In genomic region chr1:162213281-162213909, GRCh38 we compare ENCODE assay signal across 12 cellular contexts.
DNase-seq lines count a peak whose midpoint lies in the region; ATAC-seq and TF ChIP-seq lines count a peak whose summit lies in the region.
"Had no signal": no experiment of that assay in that cellular context is flagged by ENCODE, and none has a peak within 500 bp of the region (broad histone marks: within the 10 kb centered on the region; RNA-seq: fewer than 3 reads in every experiment).

No MANE protein-coding gene starts in this region.

- CTCF ChIA-PET in activated CD8-positive, alpha-beta T cell treated with anti-CD3 and anti-CD28 coated beads, Interleukin-2, amount 10 ng/mL, durations not matched to agents 7 days and 5 days (lab: Charles Lee) = no interaction called here

- H3K27ac Mint-ChIP-seq in activated CD8-positive, alpha-beta T cell treated with anti-CD3 and anti-CD28 coated beads, Interleukin-2, amount 10 ng/mL, durations not matched to agents 7 days and 5 days = no peak overlapping the region
- H3K27ac Mint-ChIP-seq: memory B cell had no signal

- H3K27me3 Mint-ChIP-seq in activated CD8-positive, alpha-beta T cell treated with anti-CD3 and anti-CD28 coated beads, Interleukin-2, amount 10 ng/mL, durations not matched to agents 7 days and 5 days (ENCODE audit: low read depth) = peaks cover 5% of the 10 kb centered on the region

- POLR2A ChIA-PET in activated CD8-positive, alpha-beta T cell treated with anti-CD3 and anti-CD28 coated beads, Interleukin-2, amount 10 ng/mL, durations not matched to agents 7 days and 5 days (lab: Charles Lee) = no interaction called here

- H3K4me3 ChIP-seq in fibroblast of lung (replicated peaks in 1 of 4; ENCODE audit: control extremely low read depth in 1 of 4, insufficient read depth in 1 of 4, low read depth in 3 of 4, low read length in 4 of 4) = no peak overlapping the region
- H3K4me3 ChIP-seq in muscle layer of duodenum (ENCODE audit: low read depth in 1 of 2, low read length in 2 of 2) = no peak overlapping the region
- no peak overlapping the region for H3K4me3 ChIP-seq in uterus

- H3K4me2 ChIP-seq in fibroblast of lung (ENCODE audit: extremely low read depth, insufficient read depth, low read length) = no peak overlapping the region

- no peaks in the 10 kb centered on the region for H3K9me3 ChIP-seq in fibroblast of lung (ENCODE audit: control insufficient read depth, insufficient read depth, low read depth, low read length)
- H3K9me3 ChIP-seq in muscle layer of duodenum (ENCODE audit: control insufficient read depth in 1 of 2, low read length in 2 of 2) = no peaks in the 10 kb centered on the region
- H3K9me3 ChIP-seq in uterus = no peaks in the 10 kb centered on the region

- H3K9ac ChIP-seq in fibroblast of lung (ENCODE audit: insufficient read depth, low read length) = no peak overlapping the region

- ATAC-seq in activated CD8-positive, alpha-beta T cell treated with anti-CD3 and anti-CD28 coated beads, Interleukin-2, amount 10 ng/mL, durations not matched to agents 7 days and 5 days = no peak

- H3K4me1 ChIP-seq in fibroblast of lung (ENCODE audit: control insufficient read depth, extremely low read depth, insufficient read depth, low read length) = no peaks in the 10 kb centered on the region
- H3K4me1 ChIP-seq in muscle layer of duodenum (ENCODE audit: control insufficient read depth in 1 of 2, insufficient read depth in 2 of 2, low read length in 2 of 2) = peaks cover 13 to 34% of the 10 kb centered on the region in 2 donors
- H3K4me1 ChIP-seq in uterus = no peaks in the 10 kb centered on the region

- H3K36me3 ChIP-seq in fibroblast of lung (ENCODE audit: control insufficient read depth, insufficient read depth, low read length) (no peaks in the 10 kb centered on the region), muscle layer of duodenum (ENCODE audit: control insufficient read depth in 1 of 2, insufficient read depth in 2 of 2, low read length in 2 of 2) (no peaks in the 10 kb centered on the region), uterus (no peaks in the 10 kb centered on the region)

- no peaks in the 10 kb centered on the region for H3K9me3 Mint-ChIP-seq in activated CD8-positive, alpha-beta T cell treated with anti-CD3 and anti-CD28 coated beads, Interleukin-2, amount 10 ng/mL, durations not matched to agents 7 days and 5 days (ENCODE audit: insufficient read depth)
- H3K9me3 Mint-ChIP-seq: memory B cell had no signal

- no peaks in the 10 kb centered on the region for H4K20me1 ChIP-seq in fibroblast of lung (ENCODE audit: control insufficient read depth, extremely low read depth, insufficient read depth, low read length)

- no peaks in the 10 kb centered on the region for H3K4me1 Mint-ChIP-seq in activated CD8-positive, alpha-beta T cell treated with anti-CD3 and anti-CD28 coated beads, Interleukin-2, amount 10 ng/mL, durations not matched to agents 7 days and 5 days (ENCODE audit: low read depth)
- H3K4me1 Mint-ChIP-seq: memory B cell had no signal

- no peak overlapping the region for H2AFZ ChIP-seq in fibroblast of lung (ENCODE audit: low read length)

- H3K79me2 ChIP-seq in fibroblast of lung (ENCODE audit: control insufficient read depth, insufficient read depth, low read length) = no peaks in the 10 kb centered on the region

- no peaks in the 10 kb centered on the region for H3K36me3 Mint-ChIP-seq in activated CD8-positive, alpha-beta T cell treated with anti-CD3 and anti-CD28 coated beads, Interleukin-2, amount 10 ng/mL, durations not matched to agents 7 days and 5 days (ENCODE audit: low read depth)
- H3K36me3 Mint-ChIP-seq: memory B cell had no signal

- TF ChIP-seq POLR2A in uterus (IDR thresholded peaks at IDR 0.05) = no peak

- TF ChIP-seq CTCF in fibroblast of lung (conservative IDR thresholded peaks at IDR 0.05 in 1 of 2, IDR thresholded peaks at IDR 0.05 in 1 of 2; ENCODE audit: low read depth in 1 of 2, low read length in 2 of 2) = no peak
- TF ChIP-seq CTCF in uterus (IDR thresholded peaks at IDR 0.05) = no peak

- H3K4me3 Mint-ChIP-seq in activated CD8-positive, alpha-beta T cell treated with anti-CD3 and anti-CD28 coated beads, Interleukin-2, amount 10 ng/mL, durations not matched to agents 7 days and 5 days = no peak overlapping the region
- H3K4me3 Mint-ChIP-seq: memory B cell had no signal

- peak; percentile 44 for DNase-seq in DMS 273 (lab: John Stamatoyannopoulos, UW; ENCODE audit: unreplicated experiment)
- DNase-seq in DMS 273 treated with DMSO at 0.1 percent for 48 hours (lab: John Stamatoyannopoulos, UW) = no peak
- peak; percentile 56 to 80 for DNase-seq in fibroblast of lung (ENCODE audit: low read depth in 2 of 2)
- DNase-seq in uterus = peak; percentile 47 to 51
- DNase-seq in stimulated activated CD4-positive, alpha-beta T cell treated with anti-CD3 and anti-CD28 coated beads, Interleukin-2, amount 100 ng/mL, for 24 hours = no peak
- no peak for DNase-seq in SIG-M5 (lab: John Stamatoyannopoulos, UW)
- no peak for DNase-seq in activated CD8-positive, alpha-beta T cell treated with anti-CD3 and anti-CD28 coated beads, Interleukin-2, amount 10 ng/mL, durations not matched to agents 7 days and 5 days
- DNase-seq: activated CD4-positive, alpha-beta T cell treated with anti-CD3 and anti-CD28 coated beads, Interleukin-2, amount 50 U/mL, for 4 hours; cortex of kidney; NK-92 treated with Interleukin-12 subunit alpha and Interleukin-12 subunit beta, amount 100 ng/mL, for 24 hours had no signal

- intact Hi-C loops in uterus (cut with DNase I; ENCODE audit: low total_unique reads) = no loop called here

- peaks cover 2% of the 10 kb centered on the region for H3K27me3 ChIP-seq in fibroblast of lung (ENCODE audit: control insufficient read depth, insufficient read depth, low read length)
- H3K27me3 ChIP-seq in muscle layer of duodenum (ENCODE audit: low read depth, low read length) = no peaks in the 10 kb centered on the region
- H3K27me3 ChIP-seq in uterus = no peaks in the 10 kb centered on the region

- H3K27ac ChIP-seq in fibroblast of lung (ENCODE audit: insufficient read depth, low read length) (no peak overlapping the region), muscle layer of duodenum (ENCODE audit: low read length) (peak overlapping the region; percentile 39), uterus (peak overlapping the region; percentile 34 to 42)

Comparison
In these comparisons a context has a peak if more than half of its experiments do, and no peak if none do; other contexts are left out.
1. DNase-seq: peak in DMS 273 (single experiment), fibroblast of lung (2 of 2) and uterus (2 of 2); none in DMS 273 treated with DMSO at 0.1 percent for 48 hours (single experiment), stimulated activated CD4-positive, alpha-beta T cell treated with anti-CD3 and anti-CD28 coated beads, Interleukin-2, amount 100 ng/mL, for 24 hours (0 of 2), SIG-M5 (single experiment) and activated CD8-positive, alpha-beta T cell treated with anti-CD3 and anti-CD28 coated beads, Interleukin-2, amount 10 ng/mL, durations not matched to agents 7 days and 5 days (single experiment).